Comparison of ENCODE assay signal across 12 cellular contexts in the genomic region with DNA sequence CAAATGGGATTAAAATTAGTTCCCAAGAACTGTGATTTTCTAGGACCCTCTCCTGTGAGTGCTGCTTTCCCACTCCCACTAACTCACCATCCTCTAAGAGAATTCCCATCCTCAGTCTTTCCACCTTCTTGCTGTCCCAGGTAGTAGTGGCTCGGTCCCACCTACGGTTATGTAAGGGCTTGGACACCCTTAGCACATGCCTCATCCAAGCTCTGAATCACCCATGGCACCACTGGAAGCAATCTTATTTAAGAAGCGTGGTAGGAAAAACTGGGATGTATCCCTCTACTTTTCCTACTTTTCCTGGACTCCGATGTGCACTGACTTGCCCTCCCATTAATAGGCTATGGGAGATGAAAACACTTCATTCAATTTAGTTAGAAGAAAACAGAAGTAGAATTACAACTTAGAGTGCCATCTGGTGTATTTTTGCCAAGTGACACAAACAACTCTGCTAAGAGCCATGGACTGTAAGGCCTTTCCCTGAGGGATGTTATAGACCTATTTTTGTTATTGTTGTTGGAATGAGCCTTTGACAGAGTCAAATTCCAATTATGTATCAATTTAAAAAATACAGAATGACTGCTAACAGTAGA. TPM values are rescaled to one million over a fixed set of nuclear protein-coding genes. Genes with fewer than 3 reads are reported as not detected.
DNase-seq lines count a peak whose midpoint lies in the region; ATAC-seq and TF ChIP-seq lines count a peak whose summit lies in the region.
"Had no signal": no experiment of that assay in that cellular context is flagged by ENCODE, and none has a peak within 500 bp of the region (broad histone marks: within the 10 kb centered on the region; RNA-seq: fewer than 3 reads in every experiment).

No MANE protein-coding gene starts in this region.

- TF ChIP-seq CTCF in GM06990 (IDR thresholded peaks at IDR 0.05; ENCODE audit: insufficient read depth, low read length, poor library complexity, severe bottlenecking) (peak; percentile 24), LNCAP (IDR thresholded peaks at IDR 0.05) (0 out of 2 replicates have a peak, but pooled peaks have one; percentile 20), astrocyte of the spinal cord (IDR thresholded peaks at IDR 0.05; ENCODE audit: low read depth, low read length) (no peak), osteocyte (IDR thresholded peaks at IDR 0.05) (peak; percentile 36)

- no peaks in the 10 kb centered on the region for H3K27me3 ChIP-seq in GM06990 (replicated peaks; ENCODE audit: control insufficient read depth, insufficient read depth, low read length)
- H3K27me3 ChIP-seq: SJSA1 had no signal

- H3K4me3 Mint-ChIP-seq in osteocyte (ENCODE audit: unreplicated experiment), result no peak overlapping the region
- H3K4me3 Mint-ChIP-seq: stimulated activated naive CD8-positive, alpha-beta T cell treated with anti-CD3 and anti-CD28 coated beads, Interleukin-15, Interleukin-2, amounts not matched to agents 100 ng/mL and 50 ng/mL, for 24 hours had no signal

- H3K36me3 Mint-ChIP-seq in osteocyte (ENCODE audit: unreplicated experiment), result no peaks in the 10 kb centered on the region

- H3K27ac Mint-ChIP-seq in osteocyte (ENCODE audit: unreplicated experiment), result no peak overlapping the region
- H3K27ac Mint-ChIP-seq: stimulated activated naive CD8-positive, alpha-beta T cell treated with anti-CD3 and anti-CD28 coated beads, Interleukin-15, Interleukin-2, amounts not matched to agents 100 ng/mL and 50 ng/mL, for 24 hours had no signal

- DNase-seq in GM06990 (ENCODE audit: extremely low read depth, insufficient read length) (no peak), astrocyte of the spinal cord (ENCODE audit: low read depth, low spot score) (peak; percentile 16), osteocyte (ENCODE audit: extremely low spot score, unreplicated experiment) (no peak), NCI-H2171 (lab: John Stamatoyannopoulos, UW) (no peak), GF-D8 (lab: John Stamatoyannopoulos, UW) (no peak)
- DNase-seq: activated T-cell treated with anti-CD3 and anti-CD28 coated beads for 4 hours, KG1 had no signal

- no peaks in the 10 kb centered on the region for H3K4me1 Mint-ChIP-seq in osteocyte (ENCODE audit: unreplicated experiment)

- H3K9me3 Mint-ChIP-seq in osteocyte (ENCODE audit: unreplicated experiment), result no peaks in the 10 kb centered on the region
- H3K9me3 Mint-ChIP-seq: stimulated activated naive CD8-positive, alpha-beta T cell treated with anti-CD3 and anti-CD28 coated beads, Interleukin-15, Interleukin-2, amounts not matched to agents 100 ng/mL and 50 ng/mL, for 24 hours had no signal

- H3K4me3 ChIP-seq in GM06990 (replicated peaks; ENCODE audit: low read depth, low read length) (no peak overlapping the region), astrocyte of the spinal cord (ENCODE audit: low read depth, low read length) (no peak overlapping the region)
- H3K4me3 ChIP-seq: SJSA1 had no signal

- no peak for ATAC-seq in GM19455 (IDR thresholded peaks at IDR 0.05; ENCODE audit: unreplicated experiment)

- in situ Hi-C loops in astrocyte of the spinal cord (cut with HindIII; ENCODE audit: low sequenced_read_pairs), result no loop called here

- peaks cover 33% of the 10 kb centered on the region for H3K27me3 Mint-ChIP-seq in osteocyte (ENCODE audit: unreplicated experiment)

- H3K36me3 ChIP-seq in GM06990 (ENCODE audit: control insufficient read depth, insufficient read depth, low read length), result no peaks in the 10 kb centered on the region
- H3K36me3 ChIP-seq: SJSA1 had no signal

RNA-seq across cellular contexts. Expression of a gene that starts 13.7 kb away (rescaled TPM):
- total RNA-seq in osteocyte, result not detected in 2 replicates
- total RNA-seq: dermis microvascular lymphatic vessel endothelial cell, SJSA1 had no signal

RNA-seq across cellular contexts. Expression of a gene that starts 14.7 kb away (rescaled TPM):
- total RNA-seq in osteocyte, result 4.5 and 4.8 TPM in 2 replicates
